In genomic region chr3:159824341-159824740, GRCh38 we compare ENCODE assay signal across 10 cellular contexts. TPM values are rescaled to one million over a fixed set of nuclear protein-coding genes. Genes with fewer than 3 reads are reported as not detected.
DNase-seq lines count a peak whose midpoint lies in the region; ATAC-seq, FAIRE-seq and TF ChIP-seq lines count a peak whose summit lies in the region.
"Had no signal": no experiment of that assay in that cellular context is flagged by ENCODE, and none has a peak within 500 bp of the region (broad histone marks: within the 10 kb centered on the region; RNA-seq: fewer than 3 reads in every experiment).

No MANE protein-coding gene starts in this region.

- BruUV-seq in HepG2 (replicated peaks; lab: Mats Ljungman, UMichigan), result no TSS peak

- no peak for TF ChIP-seq RAD21 in HepG2 (CRISPR knock-in tag; IDR thresholded peaks at IDR 0.05)

- no peak overlapping the region for H3K27ac ChIP-seq in HepG2 (ENCODE audit: extremely low read length, insufficient read depth, low read length)
- H3K27ac ChIP-seq in CD4-positive, alpha-beta memory T cell (ENCODE audit: low read depth, low read length), result no peak overlapping the region
- H3K27ac ChIP-seq: C4-2B had no signal

- H3K36me3 Mint-ChIP-seq in CD4-positive, alpha-beta memory T cell, result no peaks in the 10 kb centered on the region
- H3K36me3 Mint-ChIP-seq in activated naive CD8-positive, alpha-beta T cell treated with anti-CD3 and anti-CD28 coated beads, Interleukin-2, amount 50 U/mL, for 24 hours (ENCODE audit: low read depth), result no peaks in the 10 kb centered on the region

- DNase-seq in 8988T, result peak; percentile 31
- peak; percentile 81 for DNase-seq in HTR-8/SVneo (ENCODE audit: insufficient read length, low spot score)
- DNase-seq in cerebellum (ENCODE audit: low spot score), result peak; percentile 44
- peak; percentile 34 for DNase-seq in HepG2 (ENCODE audit: low spot score)
- DNase-seq in CD4-positive, alpha-beta memory T cell, result no peak
- no peak for DNase-seq in NCI-H2196 (lab: John Stamatoyannopoulos, UW; ENCODE audit: unreplicated experiment)
- DNase-seq in activated naive CD8-positive, alpha-beta T cell treated with anti-CD3 and anti-CD28 coated beads, Interleukin-2, amount 50 U/mL, for 24 hours, result no peak
- DNase-seq: NCI-H82 had no signal

- 0% methylated on average over 2 of the region's 2 CpGs for WGBS in HepG2 (ENCODE audit: low lambda C conversion rate)

- H4K20me1 ChIP-seq in HepG2 (ENCODE audit: insufficient read depth, low read length), result no peaks in the 10 kb centered on the region

- TF ChIP-seq CTCF in HepG2 (CRISPR knock-in tag; IDR thresholded peaks at IDR 0.05), result no peak

- POLR2A ChIA-PET in HepG2 (lab: Yijun Ruan, JAX), result no interaction called here
- POLR2A ChIA-PET in CD4-positive, alpha-beta memory T cell (lab: Charles Lee; ENCODE audit: partially characterized antibody), result no interaction called here

- no peak overlapping the region for H2AFZ ChIP-seq in HepG2 (ENCODE audit: low read length)

- H3K36me3 ChIP-seq in HepG2 (replicated peaks in 1 of 2; ENCODE audit: control insufficient read depth in 1 of 2, insufficient read depth in 2 of 2, low read length in 2 of 2), result no peaks in the 10 kb centered on the region
- H3K36me3 ChIP-seq in CD4-positive, alpha-beta memory T cell (ENCODE audit: insufficient read depth, low read length), result no peaks in the 10 kb centered on the region

- H3K27me3 Mint-ChIP-seq in CD4-positive, alpha-beta memory T cell, result peaks cover 5 to 7% of the 10 kb centered on the region in 2 donors
- peaks cover 2% of the 10 kb centered on the region for H3K27me3 Mint-ChIP-seq in activated naive CD8-positive, alpha-beta T cell treated with anti-CD3 and anti-CD28 coated beads, Interleukin-2, amount 50 U/mL, for 24 hours

- H3K9ac ChIP-seq in HepG2 (ENCODE audit: insufficient read depth, low read depth, low read length), result no peak overlapping the region

- H3K9me3 Mint-ChIP-seq in CD4-positive, alpha-beta memory T cell, result no peaks in the 10 kb centered on the region
- H3K9me3 Mint-ChIP-seq in activated naive CD8-positive, alpha-beta T cell treated with anti-CD3 and anti-CD28 coated beads, Interleukin-2, amount 50 U/mL, for 24 hours, result no peaks in the 10 kb centered on the region

- TF ChIP-seq POLR2A in HepG2 (IDR thresholded peaks at IDR 0.05; ENCODE audit: insufficient read depth in 1 of 2, low read depth in 2 of 2, low read length in 2 of 2), result no peak

- H3K27me3 ChIP-seq in HepG2 (ENCODE audit: control insufficient read depth in 1 of 2, insufficient read depth in 2 of 2, low read length in 2 of 2), result 0 out of 5 replicates have a peak, but pooled peaks cover 0 to 4% of the 10 kb centered on the region in 2 experiments
- H3K27me3 ChIP-seq in CD4-positive, alpha-beta memory T cell (ENCODE audit: insufficient read depth, low read length), result no peaks in the 10 kb centered on the region

- no peak overlapping the region for H3K4me3 Mint-ChIP-seq in CD4-positive, alpha-beta memory T cell
- no peak overlapping the region for H3K4me3 Mint-ChIP-seq in activated naive CD8-positive, alpha-beta T cell treated with anti-CD3 and anti-CD28 coated beads, Interleukin-2, amount 50 U/mL, for 24 hours

- no peak overlapping the region for H3K4me3 ChIP-seq in HepG2 (replicated peaks in 1 of 3; ENCODE audit: insufficient read depth in 1 of 3, low read depth in 2 of 3, low read length in 3 of 3)
- no peak overlapping the region for H3K4me3 ChIP-seq in CD4-positive, alpha-beta memory T cell (ENCODE audit: low read length in 2 of 2)

- no peaks in the 10 kb centered on the region for H3K4me1 ChIP-seq in HepG2 (ENCODE audit: insufficient read depth, low read length)
- no peaks in the 10 kb centered on the region for H3K4me1 ChIP-seq in CD4-positive, alpha-beta memory T cell (ENCODE audit: insufficient read depth, low read length)

- in situ Hi-C loops in HepG2 (cut with HindIII; ENCODE audit: extremely low pct_ligation_motif_present, low pct_unique_long_range_greater_than_20kb), result no loop called here

- H3K79me2 ChIP-seq in HepG2 (ENCODE audit: insufficient read depth, low read length), result no peaks in the 10 kb centered on the region

- no peak for TF ChIP-seq EP300 in HepG2 (IDR thresholded peaks at IDR 0.05; ENCODE audit: low read depth in 2 of 2, low read length in 2 of 2)
- TF ChIP-seq EP300 in HepG2 (CRISPR knock-in tag; IDR thresholded peaks at IDR 0.05; ENCODE audit: borderline replicate concordance), result no peak

- intact Hi-C loops in HepG2 (cut with micrococcal nuclease; ENCODE audit: unreplicated experiment), result no loop called here
- intact Hi-C loops in CD4-positive, alpha-beta memory T cell (cut with micrococcal nuclease), result no loop called here

- no peaks in the 10 kb centered on the region for H3K4me1 Mint-ChIP-seq in CD4-positive, alpha-beta memory T cell
- no peaks in the 10 kb centered on the region for H3K4me1 Mint-ChIP-seq in activated naive CD8-positive, alpha-beta T cell treated with anti-CD3 and anti-CD28 coated beads, Interleukin-2, amount 50 U/mL, for 24 hours

- no peak overlapping the region for H3K4me2 ChIP-seq in HepG2 (ENCODE audit: low read depth, low read length)

- H3K9me3 ChIP-seq in HepG2 (ENCODE audit: low read length), result no peaks in the 10 kb centered on the region
- H3K9me3 ChIP-seq in CD4-positive, alpha-beta memory T cell (ENCODE audit: control insufficient read depth in 1 of 2, low read length in 2 of 2), result no peaks in the 10 kb centered on the region

- no peak overlapping the region for H3K27ac Mint-ChIP-seq in CD4-positive, alpha-beta memory T cell
- no peak overlapping the region for H3K27ac Mint-ChIP-seq in activated naive CD8-positive, alpha-beta T cell treated with anti-CD3 and anti-CD28 coated beads, Interleukin-2, amount 50 U/mL, for 24 hours

- ATAC-seq in HepG2 (no peak), HG03469 (IDR thresholded peaks at IDR 0.05; ENCODE audit: unreplicated experiment) (no peak)
- no peak for ATAC-seq in activated naive CD8-positive, alpha-beta T cell treated with anti-CD3 and anti-CD28 coated beads, Interleukin-2, amount 50 U/mL, for 24 hours

- CTCF ChIA-PET in HepG2 (lab: Yijun Ruan, JAX; ENCODE audit: low intra/inter-chr PET ratio, low total read pairs), result no interaction called here
- CTCF ChIA-PET in CD4-positive, alpha-beta memory T cell (lab: Charles Lee; ENCODE audit: partially characterized antibody), result no interaction called here

- FAIRE-seq in HTR-8/SVneo (lab: Jason Lieb, UNC), result peak; percentile 90
- FAIRE-seq in HepG2 (lab: Jason Lieb, UNC), result no peak

TF ChIP-seq in HepG2, 621 proteins besides CTCF, POLR2A, EP300 and RAD21 (continues in another document):
- TF ChIP-seq PLSCR1 (CRISPR knock-in tag; IDR thresholded peaks at IDR 0.05; ENCODE audit: borderline replicate concordance), result no peak
- no peak for TF ChIP-seq MYPOP (CRISPR knock-in tag; IDR thresholded peaks at IDR 0.05)
- no peak for TF ChIP-seq ZNF451 (CRISPR knock-in tag; IDR thresholded peaks at IDR 0.05)
- no peak for TF ChIP-seq RFX3 (CRISPR knock-in tag; IDR thresholded peaks at IDR 0.05)
- TF ChIP-seq SALL1 (CRISPR knock-in tag; IDR thresholded peaks at IDR 0.05), result no peak
- TF ChIP-seq IKZF4 (CRISPR knock-in tag; IDR thresholded peaks at IDR 0.05; ENCODE audit: borderline replicate concordance, low read depth, not compliant biosample characterization), result no peak
- TF ChIP-seq SIN3B (IDR thresholded peaks at IDR 0.05; ENCODE audit: low read length), result no peak
- TF ChIP-seq MAFK (conservative IDR thresholded peaks at IDR 0.05 in 1 of 2, IDR thresholded peaks at IDR 0.05 in 1 of 2; ENCODE audit: low read length in 2 of 2), result no peak

RNA-seq across cellular contexts. Expression of gene SCHIP1, which starts 15.3 kb away (rescaled TPM):
- total RNA-seq in cerebellum (57.3 TPM), HepG2 (2016; rRNA removed; fragmentation: Illumina TruSeq; extraction: Trizol) (0.07 TPM in 1 of 2 replicates, not detected in the other)
- 0.09 TPM in 1 of 2 replicates, not detected in the other for total RNA-seq in HepG2 (2016; cell fraction: cytosol; rRNA removed; fragmentation: Illumina TruSeq; extraction: Trizol; ENCODE audit: low read depth)
- 0.13 TPM in 1 of 2 replicates, not detected in the other for total RNA-seq in HepG2 (2016; cell fraction: insoluble cytoplasmic fraction; rRNA removed; fragmentation: Illumina TruSeq; extraction: Trizol)
- total RNA-seq in HepG2 (2016; cell fraction: membrane; rRNA removed; fragmentation: Illumina TruSeq; extraction: Trizol), result 0.03 TPM in 1 of 2 replicates, not detected in the other
- 0.12 and 2.0 TPM in 2 replicates for total RNA-seq in HepG2 (2016; cell fraction: nucleus; rRNA removed; fragmentation: Illumina TruSeq; extraction: Trizol)
- not detected in 2 replicates for polyA plus RNA-seq in HepG2 (2011; rRNA removed)
- polyA plus RNA-seq in HepG2 (2011; cell fraction: cytosol; rRNA removed), result not detected in 2 replicates
- 0.08 and 0.28 TPM in 2 replicates for polyA plus RNA-seq in HepG2 (2011; cell fraction: nucleus; rRNA removed)
- polyA plus RNA-seq in HepG2 (2012), result not detected in 2 replicates
- polyA plus RNA-seq in HepG2 (2016; cell fraction: cytosol; fragmentation: Illumina TruSeq; extraction: Trizol; ENCODE audit: low read depth), result not detected in 2 replicates
- 0.19 TPM in 1 of 2 replicates, not detected in the other for polyA plus RNA-seq in HepG2 (2016; cell fraction: insoluble cytoplasmic fraction; fragmentation: Illumina TruSeq; extraction: Trizol; ENCODE audit: low read depth)
- not detected in 2 replicates for polyA plus RNA-seq in HepG2 (2016; cell fraction: membrane; fragmentation: Illumina TruSeq; extraction: Trizol; ENCODE audit: low read depth)
- polyA plus RNA-seq in HepG2 (2016; cell fraction: nucleus; fragmentation: Illumina TruSeq; extraction: Trizol; ENCODE audit: insufficient read depth, low read depth), result 0.18 and 0.56 TPM in 2 replicates
- polyA minus RNA-seq in HepG2 (2011; rRNA and poly(A)+ RNA removed; ENCODE audit: low replicate concordance), result 5.2 TPM in 1 of 2 replicates, not detected in the other
- not detected in 2 replicates for polyA minus RNA-seq in HepG2 (2011; cell fraction: cytosol; rRNA and poly(A)+ RNA removed)
- polyA minus RNA-seq in HepG2 (2011; cell fraction: nucleus; rRNA and poly(A)+ RNA removed), result 0.13 and 0.25 TPM in 2 replicates
- total RNA-seq in CD4-positive, alpha-beta memory T cell, result not detected
- polyA plus RNA-seq in CD4-positive, alpha-beta memory T cell, result not detected

Comparison
In these comparisons a context has a peak if more than half of its experiments do, and no peak if none do; other contexts are left out.
1. DNase-seq: peak in 8988T (single experiment), HTR-8/SVneo (single experiment), cerebellum (single experiment) and HepG2 (single experiment); none in CD4-positive, alpha-beta memory T cell (0 of 5), NCI-H2196 (single experiment) and activated naive CD8-positive, alpha-beta T cell treated with anti-CD3 and anti-CD28 coated beads, Interleukin-2, amount 50 U/mL, for 24 hours (single experiment).
2. RNA of gene SCHIP1, which starts 15.3 kb away (total RNA-seq): 57.3 TPM in cerebellum (single experiment); not detected in CD4-positive, alpha-beta memory T cell and 0.03 to 2.0 TPM in HepG2; every median in the first group is over 10 times any median in the second.